In genomic region chr3:126481808-126482502, GRCh38 we compare ENCODE assay signal across 15 cellular contexts. TPM values are rescaled to one million over a fixed set of nuclear protein-coding genes. Genes with fewer than 3 reads are reported as not detected.
DNase-seq lines count a peak whose midpoint lies in the region; ATAC-seq and TF ChIP-seq lines count a peak whose summit lies in the region.
"Had no signal": no experiment of that assay in that cellular context is flagged by ENCODE, and none has a peak within 500 bp of the region (broad histone marks: within the 10 kb centered on the region; RNA-seq: fewer than 3 reads in every experiment).

No MANE protein-coding gene starts in this region.

- ATAC-seq in mucosa of descending colon (peak; percentile 70), GM21367 (IDR thresholded peaks at IDR 0.05; ENCODE audit: unreplicated experiment) (no peak), GM18505 (IDR thresholded peaks at IDR 0.05; ENCODE audit: unreplicated experiment) (no peak)
- ATAC-seq: activated naive CD8-positive, alpha-beta T cell treated with anti-CD3 and anti-CD28 coated beads, Interleukin-2, amount 50 U/mL, for 24 hours had no signal

- H3K9ac ChIP-seq in colonic mucosa (ENCODE audit: low read depth in 2 of 2, low read length in 2 of 2), result no peak overlapping the region

- H3K4me1 ChIP-seq in colonic mucosa (no peaks in the 10 kb centered on the region), mucosa of descending colon (ENCODE audit: low read depth) (no peaks in the 10 kb centered on the region)

- H3K36me3 ChIP-seq in colonic mucosa (no peaks in the 10 kb centered on the region), mucosa of descending colon (ENCODE audit: low read depth) (no peaks in the 10 kb centered on the region)

- H3K4me3 ChIP-seq in colonic mucosa, result no peak overlapping the region
- no peak overlapping the region for H3K4me3 ChIP-seq in mucosa of descending colon

- intact Hi-C loops in colonic mucosa (cut with DNase I) (no loop called here), mucosa of descending colon (cut with DNase I, micrococcal nuclease) (no loop called here)

- no peak overlapping the region for H3K27ac ChIP-seq in colonic mucosa
- H3K27ac ChIP-seq: VCaP had no signal

- TF ChIP-seq POLR2A in GM18505 (IDR thresholded peaks at IDR 0.05; ENCODE audit: borderline replicate concordance, extremely low read depth, insufficient read depth, insufficient read length), result no peak

- DNase-seq in DMS 273 treated with DMSO at 0.1 percent for 48 hours (lab: John Stamatoyannopoulos, UW), result peak; percentile 61
- DNase-seq in NCI-H524 treated with DMSO at 0.1 percent for 48 hours (lab: John Stamatoyannopoulos, UW), result peak; percentile 35
- DNase-seq in colonic mucosa, result peak; percentile 56
- peak; percentile 74 to 76 (median 75) for DNase-seq in mucosa of descending colon
- DNase-seq in OCI-M2 (lab: John Stamatoyannopoulos, UW; ENCODE audit: unreplicated experiment), result no peak
- DNase-seq in SKM-1 treated with dmso at 0.1 percent for 144 hours (lab: John Stamatoyannopoulos, UW; ENCODE audit: unreplicated experiment), result no peak
- DNase-seq: activated naive CD8-positive, alpha-beta T cell treated with anti-CD3 and anti-CD28 coated beads, Interleukin-2, amount 50 U/mL, for 24 hours; activated T-cell treated with anti-CD3 and anti-CD28 coated beads for 4 hours; NCI-H1105 treated with DMSO at 0.1 percent for 48 hours; NCI-H748 treated with DMSO at 0.1 percent for 48 hours; stimulated activated CD4-positive, alpha-beta T cell treated with anti-CD3 and anti-CD28 coated beads, Interleukin-4, amount 100 ng/mL, for 1 hour had no signal

- H3K9me3 ChIP-seq in colonic mucosa (no peaks in the 10 kb centered on the region), mucosa of descending colon (no peaks in the 10 kb centered on the region)

- no peaks in the 10 kb centered on the region for H3K27me3 ChIP-seq in colonic mucosa

- no peak for TF ChIP-seq CTCF in colonic mucosa (IDR thresholded peaks at IDR 0.05)
- no peak for TF ChIP-seq CTCF in mucosa of descending colon (IDR thresholded peaks at IDR 0.05)

RNA-seq across cellular contexts. Expression of gene ZXDC, which starts 6.3 kb away (rescaled TPM):
- total RNA-seq in colonic mucosa, result 10 to 100 TPM; 20.4 to 28.5 TPM
- 10 to 100 TPM; 28.7 to 39.4 (median 37.7) TPM for total RNA-seq in mucosa of descending colon

RNA-seq across cellular contexts. Expression of gene UROC1, which starts 35.6 kb away (rescaled TPM):
- not detected for total RNA-seq in colonic mucosa
- total RNA-seq in mucosa of descending colon, result not detected
- total RNA-seq: fibroblast of lung had no signal

RNA-seq across cellular contexts. Expression of gene CHST13, which starts 42.0 kb away (rescaled TPM):
- 1 to 10 TPM in 1 of 2 donors, under 1 TPM in 1; 0.22 to 1.6 TPM for total RNA-seq in colonic mucosa
- 1 to 10 TPM in 1 of 3 donors, under 1 TPM in 2; 0.27 to 5.7 (median 0.98) TPM for total RNA-seq in mucosa of descending colon

Comparison
In these comparisons a context has a peak if more than half of its experiments do, and no peak if none do; other contexts are left out.
1. DNase-seq: peak in DMS 273 treated with DMSO at 0.1 percent for 48 hours (single experiment), NCI-H524 treated with DMSO at 0.1 percent for 48 hours (single experiment), colonic mucosa (single experiment) and mucosa of descending colon (3 of 3); none in OCI-M2 (single experiment) and SKM-1 treated with dmso at 0.1 percent for 144 hours (single experiment).